ENCODE assay signal across 2 cellular contexts in genomic region chr14:24470450-24470849, GRCh38. TPM values are rescaled to one million over a fixed set of nuclear protein-coding genes. Genes with fewer than 3 reads are reported as not detected.
"Had no signal": no experiment of that assay in that cellular context is flagged by ENCODE, and none has a peak within 500 bp of the region (broad histone marks: within the 10 kb centered on the region; RNA-seq: fewer than 3 reads in every experiment).

No MANE protein-coding gene starts in this region.

RNA-seq across cellular contexts. Expression of gene CMA1, which starts 37.6 kb away (rescaled TPM):
- total RNA-seq: G401, GM12878 had no signal
- polyA plus RNA-seq: GM12878 had no signal
